Comparison of ENCODE assay signal across 26 cellular contexts in the genomic region with DNA sequence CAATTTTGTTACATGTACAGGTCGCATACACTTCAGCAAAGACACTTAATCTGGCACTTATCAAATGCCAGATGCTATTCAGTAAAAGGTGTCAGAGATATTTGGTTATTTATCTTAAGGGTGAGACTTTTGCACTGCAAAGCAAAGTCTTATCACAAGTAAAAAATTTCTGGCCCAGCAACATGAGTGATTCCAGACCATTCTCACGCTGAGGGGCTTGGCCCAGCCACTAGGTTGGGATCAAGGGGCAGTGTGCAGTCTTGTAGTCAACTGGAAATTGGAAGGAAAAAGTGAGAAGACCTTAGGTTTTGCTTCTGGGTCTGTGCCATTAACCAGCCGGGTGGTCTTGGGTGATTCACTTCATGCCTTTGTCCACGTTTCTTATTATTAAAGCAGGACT.
"Had no signal": no experiment of that assay in that cellular context is flagged by ENCODE, and none has a peak within 500 bp of the region (broad histone marks: within the 10 kb centered on the region; RNA-seq: fewer than 3 reads in every experiment).

No MANE protein-coding gene starts in this region.

- H3K36me3 Mint-ChIP-seq: natural killer cell; neural progenitor cell; stimulated activated effector memory CD8-positive, alpha-beta T cell treated with anti-CD3 and anti-CD28 coated beads, Interleukin-12 subunit alpha, Interleukin-12 subunit beta, amount 100 ng/mL, for 72 hours; stimulated activated naive B cell treated with anti-CD40 and anti-IgM and Interleukin-4, amounts not matched to agents 10 μg/mL and 1 μg/mL and 100 μg/mL, for 72 hours had no signal

- H3K27ac Mint-ChIP-seq: natural killer cell; nephron; neural progenitor cell; stimulated activated effector memory CD8-positive, alpha-beta T cell treated with anti-CD3 and anti-CD28 coated beads, Interleukin-12 subunit alpha, Interleukin-12 subunit beta, amount 100 ng/mL, for 72 hours; stimulated activated naive B cell treated with anti-CD40 and anti-IgM and Interleukin-4, amounts not matched to agents 10 μg/mL and 1 μg/mL and 100 μg/mL, for 72 hours; stimulated activated naive CD8-positive, alpha-beta T cell treated with anti-CD3 and anti-CD28 coated beads, Interleukin-15, Interleukin-2, amounts not matched to agents 100 ng/mL and 50 ng/mL, for 24 hours had no signal

- H3K27me3 Mint-ChIP-seq: stimulated activated naive CD8-positive, alpha-beta T cell treated with anti-CD3 and anti-CD28 coated beads, Interleukin-15, Interleukin-2, amounts not matched to agents 100 ng/mL and 50 ng/mL, for 24 hours had no signal

- H3K9me3 ChIP-seq: pancreas, prostate gland, right atrium auricular region, right lobe of liver, sigmoid colon, stomach, thoracic aorta, thyroid gland, tibial nerve, upper lobe of left lung, vagina had no signal

- H3K4me1 ChIP-seq: prostate gland, right lobe of liver had no signal

- H3K36me3 ChIP-seq: neural progenitor cell, pancreas, prostate gland, right atrium auricular region, right lobe of liver, sigmoid colon, stomach, thoracic aorta, thyroid gland, tibial nerve, upper lobe of left lung, vagina had no signal

- H3K27me3 ChIP-seq: pancreas, right atrium auricular region, right lobe of liver, sigmoid colon, stomach, thyroid gland, tibial nerve, upper lobe of left lung, vagina had no signal

- H3K4me2 ChIP-seq: neural progenitor cell had no signal

- H2AFZ ChIP-seq: neural progenitor cell had no signal

- DNase-seq: natural killer cell; occipital lobe; pancreas; retina; right lobe of liver; sigmoid colon; small intestine; stimulated activated CD4-positive, alpha-beta T cell treated with anti-CD3 and anti-CD28 coated beads, Interleukin-15, amount 100 ng/mL, for 24 hours; stimulated activated CD4-positive, alpha-beta T cell treated with anti-CD3 and anti-CD28 coated beads, Interleukin-2, amount 100 ng/mL, for 24 hours; stimulated activated CD4-positive, alpha-beta T cell treated with anti-CD3 and anti-CD28 coated beads, Interleukin-2, amount 100 ng/mL, for 48 hours; stimulated activated CD4-positive, alpha-beta T cell treated with anti-CD3 and anti-CD28 coated beads, Interleukin-4, amount 100 ng/mL, for 24 hours; stimulated activated naive B cell treated with anti-CD40 and anti-IgM and Interleukin-4, amounts not matched to agents 10 μg/mL and 1 μg/mL and 100 μg/mL, for 72 hours; stimulated activated naive CD4-positive, alpha-beta T cell treated with Interleukin-2 at 50 U/mL for 16 hours; stomach; thyroid gland; trophoblast cell; upper lobe of left lung had no signal

- ATAC-seq: natural killer cell; pancreas; right lobe of liver; stimulated activated effector memory CD8-positive, alpha-beta T cell treated with anti-CD3 and anti-CD28 coated beads, Interleukin-12 subunit alpha, Interleukin-12 subunit beta, amount 100 ng/mL, for 72 hours had no signal

- H3K4me3 Mint-ChIP-seq: natural killer cell; nephron; neural progenitor cell; stimulated activated effector memory CD8-positive, alpha-beta T cell treated with anti-CD3 and anti-CD28 coated beads, Interleukin-12 subunit alpha, Interleukin-12 subunit beta, amount 100 ng/mL, for 72 hours; stimulated activated naive B cell treated with anti-CD40 and anti-IgM and Interleukin-4, amounts not matched to agents 10 μg/mL and 1 μg/mL and 100 μg/mL, for 72 hours; stimulated activated naive CD8-positive, alpha-beta T cell treated with anti-CD3 and anti-CD28 coated beads, Interleukin-15, Interleukin-2, amounts not matched to agents 100 ng/mL and 50 ng/mL, for 24 hours had no signal

- H3K9me3 Mint-ChIP-seq: natural killer cell; nephron; neural progenitor cell; stimulated activated effector memory CD8-positive, alpha-beta T cell treated with anti-CD3 and anti-CD28 coated beads, Interleukin-12 subunit alpha, Interleukin-12 subunit beta, amount 100 ng/mL, for 72 hours; stimulated activated naive CD8-positive, alpha-beta T cell treated with anti-CD3 and anti-CD28 coated beads, Interleukin-15, Interleukin-2, amounts not matched to agents 100 ng/mL and 50 ng/mL, for 24 hours had no signal

- H3K27ac ChIP-seq: neural progenitor cell, pancreas, prostate gland, right atrium auricular region, right lobe of liver, sigmoid colon, stomach, thoracic aorta, thyroid gland, tibial nerve, upper lobe of left lung, vagina had no signal

- H3K4me3 ChIP-seq: neural progenitor cell, pancreas, prostate gland, right atrium auricular region, right lobe of liver, sigmoid colon, stomach, thoracic aorta, thyroid gland, tibial nerve, upper lobe of left lung, vagina had no signal
